18 cellular contexts compared by ENCODE assay signal in genomic region chr9:134779640-134780039, GRCh38.
"Had no signal": no experiment of that assay in that cellular context is flagged by ENCODE, and none has a peak within 500 bp of the region (broad histone marks: within the 10 kb centered on the region; RNA-seq: fewer than 3 reads in every experiment).

No MANE protein-coding gene starts in this region.

- H3K9me3 Mint-ChIP-seq: activated CD8-positive, alpha-beta T cell treated with anti-CD3 and anti-CD28 coated beads for 36 hours; activated naive CD4-positive, alpha-beta T cell treated with anti-CD3 and anti-CD28 coated beads, Interleukin-2, amount 10 ng/mL, durations not matched to agents 7 days and 5 days; activated naive CD8-positive, alpha-beta T cell treated with anti-CD3 and anti-CD28 coated beads for 36 hours; activated T-cell treated with anti-CD3 and anti-CD28 coated beads, Interleukin-2, amount 50 U/mL, for 72 hours; activated T-helper 2 cell treated with anti-CD3 and anti-CD28 coated beads, Interferon-gamma antibody, Interleukin-2, Interleukin-4, amounts not matched to agents 10 μg/mL and 5 μg/mL and 100 μg/mL, durations not matched to agents 14 hours and 24 hours and 36 hours had no signal

- DNase-seq: activated CD4-positive, alpha-beta T cell treated with anti-CD3 and anti-CD28 coated beads, Interleukin-2, amount 50 U/mL, for 1 hour; activated CD4-positive, CD25-positive, alpha-beta regulatory T cell; activated CD8-positive, alpha-beta memory T cell treated with anti-CD3 and anti-CD28 coated beads, Interleukin-2, amount 50 U/mL, for 4 hours; activated CD8-positive, alpha-beta T cell treated with anti-CD3 and anti-CD28 coated beads for 36 hours; activated gamma-delta T cell treated with Interleukin-2 at 50 U/mL for 16 hours; activated naive CD4-positive, alpha-beta T cell treated with anti-CD3 and anti-CD28 coated beads, Interleukin-2, amount 10 ng/mL, durations not matched to agents 7 days and 5 days; activated naive CD8-positive, alpha-beta T cell treated with anti-CD3 and anti-CD28 coated beads for 36 hours; activated T-cell treated with anti-CD3 and anti-CD28 coated beads, Interleukin-2, amount 50 U/mL, for 72 hours; central memory CD4-positive, alpha-beta T cell; KG1; NCI-H510A; NK-92 treated with Interleukin-12 subunit alpha and Interleukin-12 subunit beta, amount 100 ng/mL, for 24 hours; SHP77 treated with DMSO at 0.1 percent for 48 hours; T-helper 2 cell; T1000 had no signal

- H3K36me3 Mint-ChIP-seq: activated naive CD4-positive, alpha-beta T cell treated with anti-CD3 and anti-CD28 coated beads, Interleukin-2, amount 10 ng/mL, durations not matched to agents 7 days and 5 days; activated naive CD8-positive, alpha-beta T cell treated with anti-CD3 and anti-CD28 coated beads for 36 hours had no signal

- H3K4me1 Mint-ChIP-seq: activated naive CD4-positive, alpha-beta T cell treated with anti-CD3 and anti-CD28 coated beads, Interleukin-2, amount 10 ng/mL, durations not matched to agents 7 days and 5 days; activated naive CD8-positive, alpha-beta T cell treated with anti-CD3 and anti-CD28 coated beads for 36 hours had no signal

- H3K4me3 Mint-ChIP-seq: activated CD8-positive, alpha-beta T cell treated with anti-CD3 and anti-CD28 coated beads for 36 hours; activated naive CD4-positive, alpha-beta T cell treated with anti-CD3 and anti-CD28 coated beads, Interleukin-2, amount 10 ng/mL, durations not matched to agents 7 days and 5 days; activated naive CD8-positive, alpha-beta T cell treated with anti-CD3 and anti-CD28 coated beads for 36 hours; activated T-cell treated with anti-CD3 and anti-CD28 coated beads, Interleukin-2, amount 50 U/mL, for 72 hours had no signal

- H3K27me3 Mint-ChIP-seq: activated naive CD4-positive, alpha-beta T cell treated with anti-CD3 and anti-CD28 coated beads, Interleukin-2, amount 10 ng/mL, durations not matched to agents 7 days and 5 days had no signal

- H3K27ac Mint-ChIP-seq: activated CD8-positive, alpha-beta T cell treated with anti-CD3 and anti-CD28 coated beads for 36 hours; activated naive CD4-positive, alpha-beta T cell treated with anti-CD3 and anti-CD28 coated beads, Interleukin-2, amount 10 ng/mL, durations not matched to agents 7 days and 5 days; activated naive CD8-positive, alpha-beta T cell treated with anti-CD3 and anti-CD28 coated beads for 36 hours; activated T-cell treated with anti-CD3 and anti-CD28 coated beads, Interleukin-2, amount 50 U/mL, for 72 hours; activated T-helper 2 cell treated with anti-CD3 and anti-CD28 coated beads, Interferon-gamma antibody, Interleukin-2, Interleukin-4, amounts not matched to agents 10 μg/mL and 5 μg/mL and 100 μg/mL, durations not matched to agents 14 hours and 24 hours and 36 hours had no signal

- FAIRE-seq: bronchial epithelial cell, TTC549 had no signal
